8 cellular contexts compared by ENCODE assay signal in the genomic region with DNA sequence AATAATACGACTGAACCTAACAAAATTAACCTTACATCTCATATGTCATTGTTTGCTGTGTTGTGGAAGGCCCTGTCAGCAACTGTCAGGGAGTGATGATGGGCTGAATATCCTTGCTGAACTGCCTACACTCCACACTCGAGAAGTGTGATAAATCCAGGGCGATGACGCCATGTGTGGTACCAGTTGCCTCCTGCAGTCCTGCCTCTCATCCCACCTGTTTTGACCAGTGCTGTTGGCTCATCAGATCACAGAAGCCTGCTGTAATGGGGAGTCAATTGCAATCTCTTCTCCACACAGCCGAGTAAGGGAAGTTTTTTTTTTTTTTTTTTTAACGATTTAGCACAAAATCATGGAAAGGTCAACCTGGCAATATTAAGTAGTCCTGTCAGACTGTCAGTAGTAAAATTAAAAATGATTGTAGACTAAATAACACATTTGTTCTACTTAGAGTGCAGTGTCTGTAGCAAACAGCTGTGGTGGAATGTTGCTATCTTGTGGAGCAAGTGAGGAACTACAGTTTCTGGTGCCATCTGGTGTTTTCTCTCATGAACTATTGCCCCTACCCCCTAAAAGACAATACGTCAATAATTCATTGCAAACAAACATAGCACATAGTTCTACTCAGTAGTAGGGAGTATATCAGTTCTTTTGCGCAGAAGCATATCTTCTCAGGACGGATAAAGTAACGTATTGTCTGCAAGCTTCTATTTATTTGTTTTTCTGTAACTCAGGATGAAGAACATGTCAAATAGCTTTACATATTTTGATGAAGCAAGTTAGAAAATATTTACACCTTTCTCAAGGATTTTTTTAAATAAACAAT.
DNase-seq lines count a peak whose midpoint lies in the region; ATAC-seq, FAIRE-seq and TF ChIP-seq lines count a peak whose summit lies in the region.

No MANE protein-coding gene starts in this region.

- ATAC-seq in CD8-positive, alpha-beta T cell = no peak
- ATAC-seq in T-helper 17 cell = no peak

- no peak overlapping the region for H3K4ac ChIP-seq in neuronal stem cell (ENCODE audit: low read length)

- H3K4me1 ChIP-seq in neuronal stem cell (ENCODE audit: control insufficient read depth in 2 of 2, insufficient read depth in 1 of 2, low read depth in 1 of 2, low read length in 2 of 2) = peaks cover 0 to 4% of the 10 kb centered on the region in 2 donors
- no peaks in the 10 kb centered on the region for H3K4me1 ChIP-seq in CD8-positive, alpha-beta T cell (ENCODE audit: insufficient read depth, low read length)

- H2BK5ac ChIP-seq in neuronal stem cell (ENCODE audit: low read length) = no peak overlapping the region

- no peaks in the 10 kb centered on the region for H3K27me3 ChIP-seq in neuronal stem cell (ENCODE audit: control insufficient read depth in 3 of 3, insufficient read depth in 3 of 3, low read depth in 1 of 3, low read length in 3 of 3)
- H3K27me3 ChIP-seq in CD8-positive, alpha-beta T cell (ENCODE audit: insufficient read depth, low read length) = no peaks in the 10 kb centered on the region

- TF ChIP-seq POLR2A in NB4 (IDR thresholded peaks at IDR 0.05; ENCODE audit: extremely low read depth, insufficient read length) = no peak

- no peaks in the 10 kb centered on the region for H3K9me3 Mint-ChIP-seq in brain
- no peaks in the 10 kb centered on the region for H3K9me3 Mint-ChIP-seq in CD8-positive, alpha-beta T cell

- H3K36me3 Mint-ChIP-seq in brain = peaks cover 10% of the 10 kb centered on the region
- H3K36me3 Mint-ChIP-seq in CD8-positive, alpha-beta T cell = no peaks in the 10 kb centered on the region
- H3K36me3 Mint-ChIP-seq in T-helper 17 cell (ENCODE audit: low read depth) = no peaks in the 10 kb centered on the region

- H3K4me3 Mint-ChIP-seq in brain (no peak overlapping the region), T-helper 17 cell (no peak overlapping the region)
- no peak overlapping the region for H3K4me3 Mint-ChIP-seq in CD8-positive, alpha-beta T cell

- H2BK12ac ChIP-seq in neuronal stem cell (ENCODE audit: low read length) = no peak overlapping the region

- H3K23ac ChIP-seq in neuronal stem cell (ENCODE audit: low read depth, low read length, poor library complexity) = no peak overlapping the region

- H3K4me2 ChIP-seq in neuronal stem cell (ENCODE audit: insufficient read depth, low read length, poor library complexity, severe bottlenecking) = no peak overlapping the region

- no peaks in the 10 kb centered on the region for H3K79me1 ChIP-seq in neuronal stem cell (ENCODE audit: low read depth, low read length)

- no peak overlapping the region for H3K4me3 ChIP-seq in NB4 (ENCODE audit: low read depth, low read length)
- no peak overlapping the region for H3K4me3 ChIP-seq in neuronal stem cell (ENCODE audit: low read length in 2 of 2)
- H3K4me3 ChIP-seq in CD8-positive, alpha-beta T cell (ENCODE audit: low read depth, low read length) = no peak overlapping the region

- H3K27ac Mint-ChIP-seq in brain (peak overlapping the region in 2 of 5 experiments; percentile 24 to 62), T-helper 17 cell (no peak overlapping the region)
- no peak overlapping the region for H3K27ac Mint-ChIP-seq in CD8-positive, alpha-beta T cell

- no peak overlapping the region for H2AFZ ChIP-seq in neuronal stem cell (ENCODE audit: low read length)

- FAIRE-seq in GM19239 (lab: Jason Lieb, UNC) = no peak

- intact Hi-C loops in CD8-positive, alpha-beta T cell (cut with DNase I, micrococcal nuclease) = no loop called here

- POLR2A ChIA-PET in GM10248 (lab: Yijun Ruan, JAX) = no interaction called here
- POLR2A ChIA-PET in CD8-positive, alpha-beta T cell (lab: Charles Lee) = no interaction called here

- H3K14ac ChIP-seq in neuronal stem cell (ENCODE audit: low read length) = no peak overlapping the region

- peaks cover 16% of the 10 kb centered on the region for H3K4me1 Mint-ChIP-seq in brain
- no peaks in the 10 kb centered on the region for H3K4me1 Mint-ChIP-seq in CD8-positive, alpha-beta T cell (ENCODE audit: low read depth)
- no peaks in the 10 kb centered on the region for H3K4me1 Mint-ChIP-seq in T-helper 17 cell

- no peak overlapping the region for H3K27ac ChIP-seq in neuronal stem cell (replicated peaks; ENCODE audit: low read length)
- H3K27ac ChIP-seq in CD8-positive, alpha-beta T cell (ENCODE audit: low read depth, low read length) = no peak overlapping the region

- no CpG with 5 or more reads among the region's 10 CpGs for WGBS in neuronal stem cell (ENCODE audit: extremely low coverage in 2 of 2, insufficient read length in 2 of 2, insufficient replicate concordance in 1 of 2), 2 donors

- H2BK15ac ChIP-seq in neuronal stem cell (ENCODE audit: low read length) = no peak overlapping the region

- H4K91ac ChIP-seq in neuronal stem cell (ENCODE audit: low read depth, low read length, poor library complexity) = no peak overlapping the region

- H2BK120ac ChIP-seq in neuronal stem cell (ENCODE audit: low read depth, low read length) = no peak overlapping the region

- H4K8ac ChIP-seq in neuronal stem cell (ENCODE audit: low read depth, low read length) = no peak overlapping the region

- no peak overlapping the region for H3K9ac ChIP-seq in neuronal stem cell (ENCODE audit: low read depth, low read length, poor library complexity)

- H3K36me3 ChIP-seq in neuronal stem cell (replicated peaks in 1 of 2; ENCODE audit: control insufficient read depth in 2 of 2, insufficient read depth in 2 of 2, low read length in 2 of 2) = no peaks in the 10 kb centered on the region
- no peaks in the 10 kb centered on the region for H3K36me3 ChIP-seq in CD8-positive, alpha-beta T cell (ENCODE audit: insufficient read depth, low read length)

- no peak overlapping the region for H2AK5ac ChIP-seq in neuronal stem cell (ENCODE audit: low read depth, low read length)

- no peaks in the 10 kb centered on the region for H3K9me3 ChIP-seq in neuronal stem cell (replicated peaks in 1 of 2; ENCODE audit: control insufficient read depth in 2 of 2, insufficient read depth in 1 of 2, low read depth in 1 of 2, low read length in 2 of 2)
- H3K9me3 ChIP-seq in CD8-positive, alpha-beta T cell (ENCODE audit: low read length) = no peaks in the 10 kb centered on the region
- H3K9me3 ChIP-seq in T-helper 17 cell (ENCODE audit: control insufficient read depth, low read length, poor library complexity, severe bottlenecking) = no peaks in the 10 kb centered on the region

- TF ChIP-seq CTCF in GM10248 (IDR thresholded peaks at IDR 0.05; ENCODE audit: control extremely low read depth, extremely low read depth, low read depth, missing control alignments) (no peak), NB4 (IDR thresholded peaks at IDR 0.05; ENCODE audit: low read depth, low read length) (peak; percentile 68), brain (conservative IDR thresholded peaks at IDR 0.05) (peak; percentile 83 to 92)
- TF ChIP-seq CTCF in CD8-positive, alpha-beta T cell (IDR thresholded peaks at IDR 0.05) = no peak

- no peak overlapping the region for H3K18ac ChIP-seq in neuronal stem cell (ENCODE audit: low read length)

- H3K27me3 Mint-ChIP-seq in brain (no peaks in the 10 kb centered on the region), T-helper 17 cell (no peaks in the 10 kb centered on the region)
- no peaks in the 10 kb centered on the region for H3K27me3 Mint-ChIP-seq in CD8-positive, alpha-beta T cell (ENCODE audit: low read depth)

- CTCF ChIA-PET in GM10248 (lab: Yijun Ruan, JAX) = no interaction called here
- CTCF ChIA-PET in CD8-positive, alpha-beta T cell (lab: Charles Lee) = no interaction called here

- DNase-seq in GM10248 (ENCODE audit: extremely low spot score) (peak; percentile 13), NB4 (ENCODE audit: low read depth) (peak; percentile 52), neuronal stem cell (ENCODE audit: low spot score) (peak; percentile 33), T-helper 17 cell (no peak), GM19239 (ENCODE audit: insufficient read length, low spot score) (no peak)
- DNase-seq in CD8-positive, alpha-beta T cell = no peak
- no peak for DNase-seq in activated CD4-positive, alpha-beta T cell treated with anti-CD3 and anti-CD28 coated beads, Interleukin-2, amount 50 U/mL, for 48 hours

Comparison
In these comparisons a context has a peak if more than half of its experiments do, and no peak if none do; other contexts are left out.
1. DNase-seq: peak in GM10248 (single experiment), NB4 (single experiment) and neuronal stem cell (single experiment); none in CD8-positive, alpha-beta T cell (0 of 7), T-helper 17 cell (0 of 3), GM19239 (single experiment) and activated CD4-positive, alpha-beta T cell treated with anti-CD3 and anti-CD28 coated beads, Interleukin-2, amount 50 U/mL, for 48 hours (0 of 2).
2. CTCF ChIP-seq: peak in NB4 (single experiment) and brain (2 of 2); none in GM10248 (single experiment) and CD8-positive, alpha-beta T cell (single experiment).